In genomic region chr4:42653606-42654560, GRCh38 we compare ENCODE assay signal across 12 cellular contexts. TPM values are rescaled to one million over a fixed set of nuclear protein-coding genes. Genes with fewer than 3 reads are reported as not detected.
DNase-seq lines count a peak whose midpoint lies in the region; ATAC-seq and TF ChIP-seq lines count a peak whose summit lies in the region.
"Had no signal": no experiment of that assay in that cellular context is flagged by ENCODE, and none has a peak within 500 bp of the region (broad histone marks: within the 10 kb centered on the region; RNA-seq: fewer than 3 reads in every experiment).

No MANE protein-coding gene starts in this region.

- H3K9me3 ChIP-seq in hepatocyte (ENCODE audit: low read depth) = no peaks in the 10 kb centered on the region
- H3K9me3 ChIP-seq: esophagus muscularis mucosa, uterus had no signal

- TF ChIP-seq CTCF in VCaP (conservative IDR thresholded peaks at IDR 0.05) (no peak), hepatocyte (IDR thresholded peaks at IDR 0.05; ENCODE audit: poor library complexity) (no peak)

- peak overlapping the region; percentile 95 for H3K27ac Mint-ChIP-seq in activated T-cell treated with anti-CD3 and anti-CD28 coated beads, Interleukin-2, amount 50 U/mL, for 24 hours

- H4K20me1 ChIP-seq in hepatocyte (ENCODE audit: insufficient read depth, poor library complexity, severe bottlenecking) = no peaks in the 10 kb centered on the region

- peaks cover 76% of the 10 kb centered on the region for H3K4me1 Mint-ChIP-seq in activated T-cell treated with anti-CD3 and anti-CD28 coated beads, Interleukin-2, amount 50 U/mL, for 24 hours (ENCODE audit: low read depth)

- H3K4me3 Mint-ChIP-seq in activated T-cell treated with anti-CD3 and anti-CD28 coated beads, Interleukin-2, amount 50 U/mL, for 24 hours = peak overlapping the region; percentile 94

- H3K4me2 ChIP-seq in hepatocyte = peak overlapping the region; percentile 78

- H3K9me2 ChIP-seq in hepatocyte (replicated peaks; ENCODE audit: insufficient read depth) = no peaks in the 10 kb centered on the region

- no peak for DNase-seq in activated T-cell treated with anti-CD3 and anti-CD28 coated beads, Interleukin-2, amount 50 U/mL, for 24 hours
- DNase-seq in activated T-cell treated with anti-CD3 and anti-CD28 coated beads, Interleukin-2, amount 50 U/mL, for 1 hour = no peak
- DNase-seq in hepatocyte (ENCODE audit: low spot score) = no peak
- peak in 1 of 49 donors; percentile 11 for DNase-seq in substantia nigra (lab: John Stamatoyannopoulos, UW)
- no peak for DNase-seq in epidermal melanocyte (ENCODE audit: insufficient read length, low spot score)
- DNase-seq in AML-193 (lab: John Stamatoyannopoulos, UW) = no peak
- DNase-seq: activated gamma-delta T cell, left ventricle myocardium superior had no signal

- no peaks in the 10 kb centered on the region for H3K36me3 ChIP-seq in hepatocyte (replicated peaks; ENCODE audit: insufficient read depth, low read depth)
- H3K36me3 ChIP-seq: esophagus muscularis mucosa, uterus had no signal

- no peaks in the 10 kb centered on the region for H3K27me3 ChIP-seq in hepatocyte
- H3K27me3 ChIP-seq: esophagus muscularis mucosa, uterus had no signal

- H3K9me3 Mint-ChIP-seq in activated T-cell treated with anti-CD3 and anti-CD28 coated beads, Interleukin-2, amount 50 U/mL, for 24 hours = peaks cover 22% of the 10 kb centered on the region

- H3K79me2 ChIP-seq in hepatocyte = peaks cover 43% of the 10 kb centered on the region

- H2AFZ ChIP-seq in hepatocyte = no peak overlapping the region

- H3K4me1 ChIP-seq in hepatocyte (ENCODE audit: insufficient read depth) = peaks cover 14% of the 10 kb centered on the region
- H3K4me1 ChIP-seq: uterus had no signal

- no peaks in the 10 kb centered on the region for H3K27me3 Mint-ChIP-seq in activated T-cell treated with anti-CD3 and anti-CD28 coated beads, Interleukin-2, amount 50 U/mL, for 24 hours

- H3K36me3 Mint-ChIP-seq in activated T-cell treated with anti-CD3 and anti-CD28 coated beads, Interleukin-2, amount 50 U/mL, for 24 hours (ENCODE audit: low read depth) = peaks cover 61% of the 10 kb centered on the region

- H3K4me3 ChIP-seq in hepatocyte = no peak overlapping the region
- H3K4me3 ChIP-seq: uterus had no signal

- H3K27ac ChIP-seq in VCaP (peak overlapping the region; percentile 98), hepatocyte (peak overlapping the region; percentile 75), substantia nigra (ENCODE audit: low read depth, low read length, poor library complexity, severe bottlenecking) (peak overlapping the region; percentile 76)

- 80% methylated on average over 8 of the region's 8 CpGs for WGBS in hepatocyte (ENCODE audit: low lambda C conversion rate, missing lambda C conversion rate)

- ATAC-seq in GM18517 (IDR thresholded peaks at IDR 0.05; ENCODE audit: unreplicated experiment) = no peak
- ATAC-seq: left ventricle myocardium superior had no signal

RNA-seq across cellular contexts. Expression of gene ATP8A1, which starts 3.0 kb away (rescaled TPM):
- 42.1 and 52.3 TPM in 2 replicates for total RNA-seq in hepatocyte
- polyA plus RNA-seq in hepatocyte = 3.3 and 4.4 TPM in 2 replicates
